26 cellular contexts compared by ENCODE assay signal in the genomic region with DNA sequence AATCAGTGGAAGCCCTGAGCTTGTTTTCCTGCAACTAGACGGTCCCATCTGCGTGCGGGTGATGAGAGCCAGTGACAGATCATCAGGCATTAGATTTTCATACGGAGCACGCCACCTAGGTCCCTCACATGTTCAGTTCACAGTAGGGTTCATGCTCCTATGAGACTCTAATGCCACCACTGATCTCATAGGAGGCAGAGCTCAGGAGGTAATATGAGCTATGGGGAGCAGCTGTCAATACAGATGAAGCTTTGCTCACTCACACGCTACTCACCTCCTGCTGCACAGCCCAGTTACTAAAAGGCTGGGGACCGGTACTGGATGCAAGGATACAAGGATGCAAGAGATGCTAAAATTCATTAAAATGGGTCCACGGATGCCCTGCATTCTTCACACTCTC.
"Had no signal": no experiment of that assay in that cellular context is flagged by ENCODE, and none has a peak within 500 bp of the region (broad histone marks: within the 10 kb centered on the region; RNA-seq: fewer than 3 reads in every experiment).

No MANE protein-coding gene starts in this region.

- ATAC-seq: effector memory CD8-positive, alpha-beta T cell; esophagus mucosa; gastrocnemius medialis; heart right ventricle; left lung; left ventricle myocardium superior; lower lobe of right lung; mucosa of descending colon had no signal

- H3K27me3 ChIP-seq: colonic mucosa, esophagus squamous epithelium, gastrocnemius medialis, heart right ventricle, left lung had no signal

- H3K36me3 ChIP-seq: colonic mucosa, gastrocnemius medialis had no signal

- H3K4me3 ChIP-seq: colonic mucosa, esophagus squamous epithelium, gastrocnemius medialis, heart right ventricle, left lung, lower lobe of right lung, mucosa of descending colon had no signal

- H3K9me3 ChIP-seq: colonic mucosa, gastrocnemius medialis, left lung, lower lobe of right lung, mucosa of descending colon had no signal

- H3K4me1 ChIP-seq: colonic mucosa, esophagus squamous epithelium, gastrocnemius medialis, left lung, lower lobe of right lung had no signal

- DNase-seq: colonic mucosa; cortex of kidney; effector CD8-positive, alpha-beta T cell; effector memory CD8-positive, alpha-beta T cell; endodermal cell; erythroblast; esophagus squamous epithelium; foreskin fibroblast; foreskin melanocyte; gastrocnemius medialis; glutamatergic neuron; head of caudate nucleus; heart right ventricle; hippocampal formation; immature natural killer cell; islet precursor cell; kidney; kidney glomerular epithelial cell; left lung; left ventricle myocardium superior; lower lobe of right lung; mesenchymal stem cell; mucosa of descending colon; naive B cell had no signal

- H3K27ac ChIP-seq: colonic mucosa, epithelial cell of prostate, esophagus squamous epithelium, gastrocnemius medialis, heart right ventricle, left lung, lower lobe of right lung had no signal
